18 cellular contexts compared by ENCODE assay signal in genomic region chr6:64861039-64861651, GRCh38.
"Had no signal": no experiment of that assay in that cellular context is flagged by ENCODE, and none has a peak within 500 bp of the region (broad histone marks: within the 10 kb centered on the region; RNA-seq: fewer than 3 reads in every experiment).

No MANE protein-coding gene starts in this region.

- H3K27me3 Mint-ChIP-seq: naive thymus-derived CD4-positive, alpha-beta T cell; stimulated activated naive CD8-positive, alpha-beta T cell treated with anti-CD3 and anti-CD28 coated beads, Interleukin-15, Interleukin-2, amounts not matched to agents 100 ng/mL and 50 ng/mL, for 24 hours had no signal

- H3K4me3 ChIP-seq: colonic mucosa, esophagus squamous epithelium, left ventricle myocardium inferior, lung, skin epidermis, testis, tibial nerve had no signal

- H3K27ac Mint-ChIP-seq: immature natural killer cell; naive thymus-derived CD4-positive, alpha-beta T cell; nephron progenitor cell; stimulated activated naive CD8-positive, alpha-beta T cell treated with anti-CD3 and anti-CD28 coated beads, Interleukin-15, Interleukin-2, amounts not matched to agents 100 ng/mL and 50 ng/mL, for 24 hours had no signal

- H3K27ac ChIP-seq: colonic mucosa, esophagus squamous epithelium, left ventricle myocardium inferior, neutrophil, skin epidermis, testis, tibial nerve had no signal

- H3K36me3 ChIP-seq: colonic mucosa, esophagus squamous epithelium, left ventricle myocardium inferior, neutrophil, tibial nerve had no signal

- H3K4me1 Mint-ChIP-seq: immature natural killer cell; naive thymus-derived CD4-positive, alpha-beta T cell; nephron progenitor cell had no signal

- H3K36me3 Mint-ChIP-seq: immature natural killer cell; naive thymus-derived CD4-positive, alpha-beta T cell had no signal

- DNase-seq: cerebellar nuclear complex; colonic mucosa; dermis blood vessel endothelial cell; esophagus squamous epithelium; foreskin fibroblast; immature natural killer cell; left cardiac atrium; left ventricle myocardium inferior; mesendoderm; naive thymus-derived CD4-positive, alpha-beta T cell; nephron progenitor cell; testis had no signal

- H3K4me3 Mint-ChIP-seq: immature natural killer cell; naive thymus-derived CD4-positive, alpha-beta T cell; nephron progenitor cell; stimulated activated naive CD8-positive, alpha-beta T cell treated with anti-CD3 and anti-CD28 coated beads, Interleukin-15, Interleukin-2, amounts not matched to agents 100 ng/mL and 50 ng/mL, for 24 hours had no signal

- H3K9me3 ChIP-seq: colonic mucosa, neutrophil, testis, tibial nerve had no signal

- H3K27me3 ChIP-seq: colonic mucosa, esophagus squamous epithelium, neutrophil, testis, tibial nerve had no signal

- ATAC-seq: naive thymus-derived CD4-positive, alpha-beta T cell; right cardiac atrium had no signal

- H3K4me1 ChIP-seq: colonic mucosa, esophagus squamous epithelium, left ventricle myocardium inferior, testis, tibial nerve had no signal
